8 cellular contexts compared by ENCODE assay signal in the genomic region with DNA sequence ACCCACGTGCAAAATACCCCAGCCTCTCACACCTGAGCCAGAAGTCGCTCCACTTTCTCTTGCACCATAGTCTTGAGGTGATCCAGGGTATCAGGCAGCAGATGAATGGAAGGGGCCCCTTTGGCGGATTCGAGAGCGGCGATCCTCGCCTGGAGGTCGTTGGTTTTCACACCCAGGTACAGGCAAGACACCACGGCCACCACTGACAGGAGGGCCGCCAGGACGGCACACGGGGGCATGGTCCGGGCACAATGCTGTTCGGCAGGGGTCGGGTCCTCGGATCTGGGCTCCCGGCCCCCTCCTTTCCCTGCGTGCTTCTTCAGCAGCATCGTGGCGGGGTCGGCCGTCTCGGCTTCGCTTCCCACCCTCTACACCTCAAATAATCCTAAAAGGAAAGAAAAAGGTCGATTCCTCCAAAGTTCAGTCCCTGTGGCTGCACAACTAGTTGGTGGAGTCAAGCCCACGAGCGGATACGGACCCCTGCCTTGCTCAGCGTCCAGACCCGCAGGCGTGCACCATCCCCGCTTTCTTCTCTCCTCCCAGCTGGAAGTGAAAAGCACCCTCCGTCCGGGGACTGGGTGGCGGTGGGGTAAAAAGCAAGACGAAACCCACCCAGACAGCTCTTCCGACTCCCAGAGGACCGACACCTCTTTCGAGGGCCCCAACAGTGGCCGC. TPM values are rescaled to one million over a fixed set of nuclear protein-coding genes. Genes with fewer than 3 reads are reported as not detected.
A peak's percentile ranks its signal among the peaks of the same experiment; 100 is the strongest.
DNase-seq lines count a peak whose midpoint lies in the region; ATAC-seq lines count a peak whose summit lies in the region.

No MANE protein-coding gene starts in this region.

- peaks cover 14% of the 10 kb centered on the region for H3K4me1 Mint-ChIP-seq in activated T-cell treated with anti-CD3 and anti-CD28 coated beads, Interleukin-2, amount 50 U/mL, for 24 hours (ENCODE audit: low read depth)

- H3K27me3 Mint-ChIP-seq in activated T-cell treated with anti-CD3 and anti-CD28 coated beads, Interleukin-2, amount 50 U/mL, for 24 hours: peaks cover 72% of the 10 kb centered on the region

- peak overlapping the region; percentile 77 for H3K4me3 ChIP-seq in H7 (ENCODE audit: insufficient read depth, low read depth, low read length)
- H3K4me3 ChIP-seq in skeletal muscle cell (ENCODE audit: low read depth, low read length): peak overlapping the region; percentile 56

- no peaks in the 10 kb centered on the region for H3K36me3 Mint-ChIP-seq in activated T-cell treated with anti-CD3 and anti-CD28 coated beads, Interleukin-2, amount 50 U/mL, for 24 hours (ENCODE audit: low read depth)

- H3K36me3 ChIP-seq in H7 (replicated peaks; ENCODE audit: control insufficient read depth, insufficient read depth, low read length): no peaks in the 10 kb centered on the region

- H3K4me3 Mint-ChIP-seq in activated T-cell treated with anti-CD3 and anti-CD28 coated beads, Interleukin-2, amount 50 U/mL, for 24 hours: peak overlapping the region; percentile 74

- intact Hi-C loops in left ventricle myocardium superior (cut with micrococcal nuclease): no loop called here

- ATAC-seq in left ventricle myocardium superior (peak; percentile 22), HG02840 (IDR thresholded peaks at IDR 0.05; ENCODE audit: low FRiP score, unreplicated experiment) (no peak)

- no peak overlapping the region for H3K27ac Mint-ChIP-seq in activated T-cell treated with anti-CD3 and anti-CD28 coated beads, Interleukin-2, amount 50 U/mL, for 24 hours

- no peaks in the 10 kb centered on the region for H3K9me3 Mint-ChIP-seq in activated T-cell treated with anti-CD3 and anti-CD28 coated beads, Interleukin-2, amount 50 U/mL, for 24 hours

- DNase-seq in H7: peak; percentile 47
- peak; percentile 36 for DNase-seq in activated T-cell treated with anti-CD3 and anti-CD28 coated beads, Interleukin-2, amount 50 U/mL, for 24 hours
- DNase-seq in left ventricle myocardium superior: no peak
- DNase-seq in skeletal muscle cell (ENCODE audit: low read depth): no peak
- no peak for DNase-seq in NCI-H446 treated with DMSO at 0.1 percent for 48 hours (lab: John Stamatoyannopoulos, UW)
- no peak for DNase-seq in dedifferentiated amniotic fluid mesenchymal stem cell (ENCODE audit: extremely low spot score)
- DNase-seq in putamen (ENCODE audit: low spot score): no peak

- peaks cover 22% of the 10 kb centered on the region for H3K27me3 ChIP-seq in H7 (ENCODE audit: control insufficient read depth, insufficient read depth, low read length)

RNA-seq across cellular contexts. Expression of a gene that starts 0.6 kb away (rescaled TPM):
- 2.1 and 2.5 TPM in 2 replicates for total RNA-seq in H7 (2014; rRNA removed; shearing (Covaris generic))
- total RNA-seq in left ventricle myocardium superior: 0.37 TPM

Comparison
In these comparisons a context has a peak if more than half of its experiments do, and no peak if none do; other contexts are left out.
1. DNase-seq: peak in H7 (single experiment) and activated T-cell treated with anti-CD3 and anti-CD28 coated beads, Interleukin-2, amount 50 U/mL, for 24 hours (single experiment); none in left ventricle myocardium superior (single experiment), skeletal muscle cell (single experiment), NCI-H446 treated with DMSO at 0.1 percent for 48 hours (single experiment), dedifferentiated amniotic fluid mesenchymal stem cell (single experiment) and putamen (single experiment).